ENCODE assay signal across 25 cellular contexts in the genomic region with DNA sequence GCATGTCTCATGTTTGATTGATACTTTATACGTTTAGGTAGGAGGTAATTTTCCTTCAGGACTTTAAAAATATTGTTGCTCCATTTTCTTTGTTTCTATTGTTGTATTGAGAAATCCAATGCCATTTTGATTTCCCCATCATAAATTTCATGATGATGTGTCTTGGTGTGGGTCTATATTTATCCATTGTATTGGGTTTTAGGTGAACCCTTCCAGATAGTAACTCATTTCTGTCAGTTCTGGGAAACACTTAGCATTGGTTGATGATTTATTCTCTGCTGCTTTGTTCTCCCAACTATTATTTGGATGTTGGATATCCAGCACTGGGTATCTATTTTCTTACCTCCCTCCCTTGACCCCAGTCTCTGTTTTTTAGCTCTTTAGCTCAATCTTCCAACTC. TPM values are rescaled to one million over a fixed set of nuclear protein-coding genes. Genes with fewer than 3 reads are reported as not detected.
A peak's percentile ranks its signal among the peaks of the same experiment; 100 is the strongest.
DNase-seq lines count a peak whose midpoint lies in the region; ATAC-seq and TF ChIP-seq lines count a peak whose summit lies in the region.
"Had no signal": no experiment of that assay in that cellular context is flagged by ENCODE, and none has a peak within 500 bp of the region (broad histone marks: within the 10 kb centered on the region; RNA-seq: fewer than 3 reads in every experiment).

No MANE protein-coding gene starts in this region.

- H3K9me3 ChIP-seq in gastrocnemius medialis, result no peaks in the 10 kb centered on the region
- H3K9me3 ChIP-seq: BE2C had no signal

- in situ Hi-C loops in gastrocnemius medialis (cut with MboI; ENCODE audit: low sequenced_read_pairs in 4 of 4), result no loop called here

- intact Hi-C loops in gastrocnemius medialis (cut with DNase I; ENCODE audit: low total_unique reads), result no loop called here

- H3K27ac ChIP-seq in gastrocnemius medialis, result peak overlapping the region; percentile 33 to 65 (median 54)
- H3K27ac ChIP-seq: BLaER1 had no signal

- peaks cover 32 to 37% of the 10 kb centered on the region in 2 donors for H3K4me1 ChIP-seq in gastrocnemius medialis
- H3K4me1 ChIP-seq: BE2C, BLaER1 had no signal

- peaks cover 15% of the 10 kb centered on the region for H3K9me3 Mint-ChIP-seq in activated naive CD4-positive, alpha-beta T cell treated with anti-CD3 and anti-CD28 coated beads, Interleukin-2, amount 50 U/mL, for 24 hours
- H3K9me3 Mint-ChIP-seq in activated naive CD4-positive, alpha-beta T cell treated with anti-CD3 and anti-CD28 coated beads, Interleukin-2, amount 50 U/mL, for 72 hours, result peaks cover 18% of the 10 kb centered on the region in 2 donors
- peaks cover 17% of the 10 kb centered on the region for H3K9me3 Mint-ChIP-seq in activated T-helper 17 cell treated with anti-CD3 and anti-CD28 coated beads, Interleukin-2, amount 50 U/mL, for 72 hours
- peaks cover 25% of the 10 kb centered on the region for H3K9me3 Mint-ChIP-seq in nephron progenitor cell

- no peak for TF ChIP-seq POLR2A in gastrocnemius medialis (IDR thresholded peaks at IDR 0.05)

- H3K27me3 ChIP-seq in gastrocnemius medialis, result no peaks in the 10 kb centered on the region
- H3K27me3 ChIP-seq: BE2C, BLaER1 had no signal

- H3K27ac Mint-ChIP-seq in activated naive CD4-positive, alpha-beta T cell treated with anti-CD3 and anti-CD28 coated beads, Interleukin-2, amount 50 U/mL, for 24 hours, result peak overlapping the region; percentile 70
- no peak overlapping the region for H3K27ac Mint-ChIP-seq in activated naive CD4-positive, alpha-beta T cell treated with anti-CD3 and anti-CD28 coated beads, Interleukin-2, amount 50 U/mL, for 72 hours
- peak overlapping the region; percentile 19 for H3K27ac Mint-ChIP-seq in activated T-helper 17 cell treated with anti-CD3 and anti-CD28 coated beads, Interleukin-2, amount 50 U/mL, for 72 hours
- peak overlapping the region; percentile 60 for H3K27ac Mint-ChIP-seq in nephron progenitor cell

- H3K4me3 ChIP-seq in gastrocnemius medialis, result no peak overlapping the region
- H3K4me3 ChIP-seq: BLaER1, GM12878 had no signal

- peaks cover 48% of the 10 kb centered on the region for H3K4me1 Mint-ChIP-seq in activated naive CD4-positive, alpha-beta T cell treated with anti-CD3 and anti-CD28 coated beads, Interleukin-2, amount 50 U/mL, for 24 hours
- H3K4me1 Mint-ChIP-seq in activated T-helper 17 cell treated with anti-CD3 and anti-CD28 coated beads, Interleukin-2, amount 50 U/mL, for 72 hours, result peaks cover 19% of the 10 kb centered on the region
- no peaks in the 10 kb centered on the region for H3K4me1 Mint-ChIP-seq in nephron progenitor cell

- ATAC-seq in activated naive CD4-positive, alpha-beta T cell treated with anti-CD3 and anti-CD28 coated beads, Interleukin-2, amount 50 U/mL, for 72 hours, result no peak
- no peak for ATAC-seq in activated T-helper 17 cell treated with anti-CD3 and anti-CD28 coated beads, Interleukin-2, amount 50 U/mL, for 72 hours (replicated peaks)
- ATAC-seq in gastrocnemius medialis, result no peak
- ATAC-seq: GM12878 had no signal

- H3K4me3 Mint-ChIP-seq in activated naive CD4-positive, alpha-beta T cell treated with anti-CD3 and anti-CD28 coated beads, Interleukin-2, amount 50 U/mL, for 24 hours, result no peak overlapping the region
- H3K4me3 Mint-ChIP-seq in activated T-helper 17 cell treated with anti-CD3 and anti-CD28 coated beads, Interleukin-2, amount 50 U/mL, for 72 hours, result no peak overlapping the region
- H3K4me3 Mint-ChIP-seq in nephron progenitor cell, result no peak overlapping the region
- H3K4me3 Mint-ChIP-seq: CD14-positive monocyte; CD4-positive, alpha-beta memory T cell; CD8-positive, alpha-beta memory T cell had no signal

- H3K27me3 Mint-ChIP-seq in activated naive CD4-positive, alpha-beta T cell treated with anti-CD3 and anti-CD28 coated beads, Interleukin-2, amount 50 U/mL, for 24 hours, result no peaks in the 10 kb centered on the region
- no peaks in the 10 kb centered on the region for H3K27me3 Mint-ChIP-seq in activated T-helper 17 cell treated with anti-CD3 and anti-CD28 coated beads, Interleukin-2, amount 50 U/mL, for 72 hours
- no peaks in the 10 kb centered on the region for H3K27me3 Mint-ChIP-seq in nephron progenitor cell (ENCODE audit: low read depth, poor library complexity)
- H3K27me3 Mint-ChIP-seq: CD4-positive, alpha-beta memory T cell; CD4-positive, CD25-positive, alpha-beta regulatory T cell; CD8-positive, alpha-beta memory T cell had no signal

- no peak for DNase-seq in activated naive CD4-positive, alpha-beta T cell treated with anti-CD3 and anti-CD28 coated beads, Interleukin-2, amount 50 U/mL, for 72 hours (ENCODE audit: low spot score in 2 of 2)
- DNase-seq in nephron progenitor cell (no peak), gastrocnemius medialis (no peak), NCI-H2081 (lab: John Stamatoyannopoulos, UW) (no peak), NCI-H2107 treated with DMSO at 0.1 percent for 48 hours (lab: John Stamatoyannopoulos, UW; ENCODE audit: unreplicated experiment) (no peak)
- DNase-seq in activated CD4-positive, CD25-positive, alpha-beta regulatory T cell (lab: John Stamatoyannopoulos, UW), result no peak
- DNase-seq: 8988T; ACHN; BE2C; CD4-positive, alpha-beta memory T cell; CD4-positive, CD25-positive, alpha-beta regulatory T cell; CD8-positive, alpha-beta memory T cell; COR-L47; DMS 273 treated with DMSO at 0.1 percent for 48 hours; DMS153; DMS53; DMS79; DND-41; EL; GDM1 had no signal

- no peak for TF ChIP-seq CTCF in nephron progenitor cell (IDR thresholded peaks at IDR 0.05)
- no peak for TF ChIP-seq CTCF in gastrocnemius medialis (IDR thresholded peaks at IDR 0.05 in 4 of 5, conservative IDR thresholded peaks at IDR 0.05 in 1 of 5)

- peaks cover 0 to 82% of the 10 kb centered on the region in 2 donors for H3K36me3 ChIP-seq in gastrocnemius medialis

- H3K36me3 Mint-ChIP-seq in activated naive CD4-positive, alpha-beta T cell treated with anti-CD3 and anti-CD28 coated beads, Interleukin-2, amount 50 U/mL, for 24 hours, result peaks cover 72% of the 10 kb centered on the region
- H3K36me3 Mint-ChIP-seq in activated naive CD4-positive, alpha-beta T cell treated with anti-CD3 and anti-CD28 coated beads, Interleukin-2, amount 50 U/mL, for 72 hours, result peaks cover 70 to 89% of the 10 kb centered on the region in 2 donors
- H3K36me3 Mint-ChIP-seq in activated T-helper 17 cell treated with anti-CD3 and anti-CD28 coated beads, Interleukin-2, amount 50 U/mL, for 72 hours (ENCODE audit: low read depth), result peaks cover 100% of the 10 kb centered on the region
- peaks cover 99% of the 10 kb centered on the region for H3K36me3 Mint-ChIP-seq in nephron progenitor cell (ENCODE audit: low read depth)

RNA-seq across cellular contexts. Expression of a gene that starts 10.0 kb away (rescaled TPM):
- 10 to 100 TPM; 39.2 to 56.4 TPM for total RNA-seq in activated naive CD4-positive, alpha-beta T cell treated with anti-CD3 and anti-CD28 coated beads, Interleukin-2, amount 50 U/mL, for 72 hours
- 10 to 100 TPM; 37.0 to 69.2 TPM for total RNA-seq in activated T-helper 17 cell treated with anti-CD3 and anti-CD28 coated beads, Interleukin-2, amount 50 U/mL, for 72 hours
- 10 to 100 TPM; 25.4 to 95.3 (median 69.8) TPM for total RNA-seq in gastrocnemius medialis

RNA-seq across cellular contexts. Expression of a gene that starts 54.2 kb away (rescaled TPM):
- 10 to 100 TPM; 24.8 to 27.3 TPM for total RNA-seq in activated naive CD4-positive, alpha-beta T cell treated with anti-CD3 and anti-CD28 coated beads, Interleukin-2, amount 50 U/mL, for 72 hours
- total RNA-seq in activated T-helper 17 cell treated with anti-CD3 and anti-CD28 coated beads, Interleukin-2, amount 50 U/mL, for 72 hours, result 10 to 100 TPM; 15.4 to 22.5 TPM
- total RNA-seq in gastrocnemius medialis, result 10 to 100 TPM; 39.2 to 48.1 (median 43.7) TPM

Comparison
In these comparisons a context has a peak if more than half of its experiments do, and no peak if none do; other contexts are left out.
1. H3K27ac Mint-ChIP-seq: peak in activated naive CD4-positive, alpha-beta T cell treated with anti-CD3 and anti-CD28 coated beads, Interleukin-2, amount 50 U/mL, for 24 hours (single experiment), activated T-helper 17 cell treated with anti-CD3 and anti-CD28 coated beads, Interleukin-2, amount 50 U/mL, for 72 hours (single experiment) and nephron progenitor cell (single experiment); none in activated naive CD4-positive, alpha-beta T cell treated with anti-CD3 and anti-CD28 coated beads, Interleukin-2, amount 50 U/mL, for 72 hours (0 of 2).